ENCODE assay signal across 19 cellular contexts in the genomic region with DNA sequence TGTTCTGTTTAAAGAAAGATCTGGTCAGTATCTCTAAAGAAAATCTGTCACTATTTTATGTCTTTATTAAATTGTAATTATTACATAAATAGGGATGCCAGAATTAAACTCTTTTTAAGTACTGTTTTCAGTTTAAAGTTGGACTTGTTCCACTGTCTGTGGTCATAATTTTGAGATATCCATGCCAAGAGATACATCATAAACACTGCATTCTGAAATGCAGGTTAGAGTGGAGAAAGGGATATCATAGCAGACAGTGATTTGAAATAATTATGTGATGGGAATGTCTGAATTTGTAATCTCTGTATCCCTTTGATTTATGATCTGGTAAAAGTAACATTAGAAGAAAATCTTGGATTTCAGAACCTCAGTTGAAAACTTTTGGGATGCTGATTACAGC.
"Had no signal": no experiment of that assay in that cellular context is flagged by ENCODE, and none has a peak within 500 bp of the region (broad histone marks: within the 10 kb centered on the region; RNA-seq: fewer than 3 reads in every experiment).

No MANE protein-coding gene starts in this region.

- H3K4me1 ChIP-seq: colonic mucosa had no signal

- H3K9me3 Mint-ChIP-seq: stimulated activated naive CD8-positive, alpha-beta T cell treated with anti-CD3 and anti-CD28 coated beads, Interleukin-15, amount 100 ng/mL, for 72 hours had no signal

- H3K4me3 ChIP-seq: colonic mucosa, lung, skin epidermis had no signal

- ATAC-seq: foreskin keratinocyte; left colon; left ventricle myocardium superior; naive thymus-derived CD4-positive, alpha-beta T cell; sciatic nerve; stimulated activated naive B cell treated with anti-CD40 and anti-IgM and Interleukin-4, amounts not matched to agents 10 μg/mL and 1 μg/mL and 100 μg/mL, for 72 hours; stimulated activated naive CD8-positive, alpha-beta T cell treated with anti-CD3 and anti-CD28 coated beads, Interleukin-15, amount 100 ng/mL, for 72 hours had no signal

- H3K9me3 ChIP-seq: colonic mucosa had no signal

- H3K4me3 Mint-ChIP-seq: naive thymus-derived CD4-positive, alpha-beta T cell; nephron progenitor cell; stimulated activated naive B cell treated with anti-CD40 and anti-IgM and Interleukin-4, amounts not matched to agents 10 μg/mL and 1 μg/mL and 100 μg/mL, for 72 hours; stimulated activated naive CD8-positive, alpha-beta T cell treated with anti-CD3 and anti-CD28 coated beads, Interleukin-15, amount 100 ng/mL, for 72 hours had no signal

- H3K36me3 Mint-ChIP-seq: stimulated activated naive B cell treated with anti-CD40 and anti-IgM and Interleukin-4, amounts not matched to agents 10 μg/mL and 1 μg/mL and 100 μg/mL, for 72 hours had no signal

- H3K27me3 Mint-ChIP-seq: naive thymus-derived CD4-positive, alpha-beta T cell; stimulated activated naive B cell treated with anti-CD40 and anti-IgM and Interleukin-4, amounts not matched to agents 10 μg/mL and 1 μg/mL and 100 μg/mL, for 72 hours; stimulated activated naive CD8-positive, alpha-beta T cell treated with anti-CD3 and anti-CD28 coated beads, Interleukin-15, amount 100 ng/mL, for 72 hours had no signal

- H3K27ac ChIP-seq: colonic mucosa, foreskin keratinocyte, skin epidermis had no signal

- H3K27me3 ChIP-seq: colonic mucosa, foreskin keratinocyte had no signal

- H3K36me3 ChIP-seq: colonic mucosa had no signal

- H3K4me1 Mint-ChIP-seq: nephron progenitor cell; stimulated activated naive B cell treated with anti-CD40 and anti-IgM and Interleukin-4, amounts not matched to agents 10 μg/mL and 1 μg/mL and 100 μg/mL, for 72 hours; stimulated activated naive CD8-positive, alpha-beta T cell treated with anti-CD3 and anti-CD28 coated beads, Interleukin-15, amount 100 ng/mL, for 72 hours had no signal

- DNase-seq: colonic mucosa; dermis blood vessel endothelial cell; erythroblast; foreskin keratinocyte; head of caudate nucleus; hippocampal formation; left colon; left ventricle myocardium superior; mesenchymal stem cell; naive thymus-derived CD4-positive, alpha-beta T cell; nephron progenitor cell; posterior cingulate gyrus; stimulated activated CD4-positive, alpha-beta T cell treated with anti-CD3 and anti-CD28 coated beads, Interleukin-2, amount 100 ng/mL, for 24 hours; stimulated activated CD4-positive, alpha-beta T cell treated with anti-CD3 and anti-CD28 coated beads, Interleukin-4, amount 100 ng/mL, for 4 hours; stimulated activated naive B cell treated with anti-CD40 and anti-IgM and Interleukin-4, amounts not matched to agents 10 μg/mL and 1 μg/mL and 100 μg/mL, for 72 hours; stimulated activated naive CD8-positive, alpha-beta T cell treated with anti-CD3 and anti-CD28 coated beads, Interleukin-15, amount 100 ng/mL, for 72 hours had no signal

- H3K27ac Mint-ChIP-seq: naive thymus-derived CD4-positive, alpha-beta T cell; nephron progenitor cell; stimulated activated naive B cell treated with anti-CD40 and anti-IgM and Interleukin-4, amounts not matched to agents 10 μg/mL and 1 μg/mL and 100 μg/mL, for 72 hours; stimulated activated naive CD8-positive, alpha-beta T cell treated with anti-CD3 and anti-CD28 coated beads, Interleukin-15, amount 100 ng/mL, for 72 hours had no signal
